Comparison of ENCODE assay signal across 8 cellular contexts in the genomic region with DNA sequence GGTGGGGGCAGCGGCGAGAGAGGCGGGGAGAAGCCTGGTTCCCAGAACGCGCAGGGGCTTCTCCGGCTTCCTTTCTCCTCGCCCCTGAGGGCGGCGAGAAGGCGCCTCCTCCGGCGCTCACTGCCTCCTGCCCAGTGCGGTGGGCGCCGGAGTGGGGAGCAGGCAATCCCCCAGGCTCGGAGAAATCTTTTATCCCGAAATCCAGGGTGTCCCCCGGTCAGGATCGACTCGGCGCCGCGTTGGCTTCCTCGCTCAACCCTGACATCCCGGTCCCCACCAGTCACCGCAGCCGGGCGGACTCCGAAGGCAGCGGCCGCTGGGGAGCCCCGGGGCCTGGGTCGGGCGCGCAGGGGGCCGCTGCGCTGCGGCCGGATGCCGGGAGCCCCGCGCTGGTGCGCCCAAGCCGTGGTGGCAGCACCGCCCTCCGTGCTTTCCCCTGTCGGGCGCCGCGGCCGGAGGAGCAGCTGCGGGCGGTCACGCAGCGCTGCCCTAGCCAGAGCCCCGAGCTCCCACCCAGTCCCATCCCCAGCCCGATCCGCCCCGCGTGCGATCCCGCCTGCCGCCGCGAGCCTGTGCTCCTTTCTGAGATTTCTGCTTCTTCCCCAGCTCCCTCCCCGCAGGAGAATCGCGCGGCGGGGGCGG. TPM values are rescaled to one million over a fixed set of nuclear protein-coding genes. Genes with fewer than 3 reads are reported as not detected.
DNase-seq lines count a peak whose midpoint lies in the region; ATAC-seq and TF ChIP-seq lines count a peak whose summit lies in the region.

No MANE protein-coding gene starts in this region.

- H3K9me3 ChIP-seq in OCI-LY1 (ENCODE audit: low read length) (no peaks in the 10 kb centered on the region), right atrium auricular region (no peaks in the 10 kb centered on the region), spleen (peaks cover 0 to 3% (median 0%) of the 10 kb centered on the region in 8 donors)

- no peak overlapping the region for H2AFZ ChIP-seq in OCI-LY1 (ENCODE audit: low read length)

- H3K4me3 ChIP-seq in OCI-LY1 (ENCODE audit: low read depth, low read length, poor library complexity, severe bottlenecking) (peak overlapping the region; percentile 49), right atrium auricular region (peak overlapping the region; percentile 68 to 70), spleen (peak overlapping the region; percentile 30 to 73 (median 48))

- no peak overlapping the region for H3K27ac ChIP-seq in OCI-LY1 (ENCODE audit: low read depth, low read length, poor library complexity, severe bottlenecking)
- H3K27ac ChIP-seq in right atrium auricular region = peak overlapping the region; percentile 70 to 87
- peak overlapping the region in 4 of 8 donors; percentile 17 to 69 (median 54) for H3K27ac ChIP-seq in spleen

- WGBS in spleen, 5 donors = 1 to 2% (median 1%) methylated on average over 25 to 71 of the region's 71 CpGs

- no peak overlapping the region for H3K9ac ChIP-seq in OCI-LY1 (ENCODE audit: low read length)

- H3F3A ChIP-seq in OCI-LY1 (ENCODE audit: insufficient read depth, low read length) = no peaks in the 10 kb centered on the region

- TF ChIP-seq CTCF in OCI-LY1 (IDR thresholded peaks at IDR 0.05; ENCODE audit: low read length) (no peak), right atrium auricular region (IDR thresholded peaks at IDR 0.05) (no peak), spleen (IDR thresholded peaks at IDR 0.05 in 8 of 11, conservative IDR thresholded peaks at IDR 0.05 in 3 of 11) (no peak)

- TF ChIP-seq POLR2A in spleen (IDR thresholded peaks at IDR 0.05) = no peak

- H3K4me2 ChIP-seq in OCI-LY1 (ENCODE audit: low read length) = peak overlapping the region; percentile 51; the same call in 1 of the 2 replicates

- H3K79me2 ChIP-seq in OCI-LY1 (ENCODE audit: insufficient read depth, low read length) = no peaks in the 10 kb centered on the region

- no peaks in the 10 kb centered on the region for H3K36me3 ChIP-seq in OCI-LY1 (ENCODE audit: insufficient read depth, low read length)
- H3K36me3 ChIP-seq in right atrium auricular region = no peaks in the 10 kb centered on the region
- H3K36me3 ChIP-seq in spleen = no peaks in the 10 kb centered on the region

- no peaks in the 10 kb centered on the region for H3K27me3 ChIP-seq in OCI-LY1 (ENCODE audit: insufficient read depth, low read length)
- H3K27me3 ChIP-seq in right atrium auricular region = no peaks in the 10 kb centered on the region
- peaks cover 0 to 93% (median 42%) of the 10 kb centered on the region in 7 donors for H3K27me3 ChIP-seq in spleen (replicated peaks in 1 of 7)

- H3K9me2 ChIP-seq in OCI-LY1 (ENCODE audit: low read depth, low read length) = no peaks in the 10 kb centered on the region

- intact Hi-C loops in spleen (cut with DNase I; ENCODE audit: low total_unique reads) = no loop called here

- no peaks in the 10 kb centered on the region for H4K20me1 ChIP-seq in OCI-LY1 (ENCODE audit: insufficient read depth, low read length)

- H3K4me1 ChIP-seq in OCI-LY1 (ENCODE audit: insufficient read depth, low read length, severe bottlenecking) (no peaks in the 10 kb centered on the region), right atrium auricular region (peaks cover 0 to 10% of the 10 kb centered on the region in 2 donors), spleen (peaks cover 7 to 34% (median 19%) of the 10 kb centered on the region in 6 donors)

- peak; percentile 30 for ATAC-seq in GM19351 (IDR thresholded peaks at IDR 0.05; ENCODE audit: unreplicated experiment)
- ATAC-seq in GM21381 (IDR thresholded peaks at IDR 0.05; ENCODE audit: unreplicated experiment) = no peak
- no peak for ATAC-seq in GM21576 (IDR thresholded peaks at IDR 0.05; ENCODE audit: unreplicated experiment)

- DNase-seq in right atrium auricular region (ENCODE audit: low spot score) (no peak), spleen (no peak), CD1c-positive myeloid dendritic cell (ENCODE audit: extremely low spot score) (no peak)
- no peak for DNase-seq in activated CD4-positive, alpha-beta T cell treated with anti-CD3 and anti-CD28 coated beads for 1 hour

RNA-seq across cellular contexts. Expression of gene CACNA2D3, which starts 0.8 kb away (rescaled TPM):
- total RNA-seq in right atrium auricular region (10 to 100 TPM; 10.9 to 17.2 TPM), spleen (1 to 10 TPM; 2.6 to 4.9 (median 3.3) TPM)
- polyA plus RNA-seq in spleen = 1 to 10 TPM in 2 of 3 donors, under 1 TPM in 1; 0.83 to 1.7 (median 1.1) TPM
